23 cellular contexts compared by ENCODE assay signal in genomic region chr13:63367522-63368198, GRCh38.
"Had no signal": no experiment of that assay in that cellular context is flagged by ENCODE, and none has a peak within 500 bp of the region (broad histone marks: within the 10 kb centered on the region; RNA-seq: fewer than 3 reads in every experiment).

No MANE protein-coding gene starts in this region.

- DNase-seq: activated CD8-positive, alpha-beta memory T cell treated with anti-CD3 and anti-CD28 coated beads for 24 hours; activated CD8-positive, alpha-beta memory T cell treated with anti-CD3 and anti-CD28 coated beads, Interleukin-2, amount 50 U/mL, for 4 hours; activated naive CD4-positive, alpha-beta T cell; activated T-cell treated with anti-CD3 and anti-CD28 coated beads, Interleukin-2, amount 50 U/mL, for 24 hours; adrenal gland; brain microvascular endothelial cell; central memory CD4-positive, alpha-beta T cell; effector memory CD4-positive, alpha-beta T cell; kidney; lower lobe of right lung; naive B cell; small intestine; stimulated activated CD4-positive, alpha-beta T cell treated with anti-CD3 and anti-CD28 coated beads, Interleukin-2, amount 100 ng/mL, for 24 hours; stimulated activated naive B cell treated with anti-CD40 and anti-IgM and Interleukin-4, amounts not matched to agents 10 μg/mL and 1 μg/mL and 100 μg/mL, for 72 hours had no signal

- H3K4me3 Mint-ChIP-seq: activated naive CD8-positive, alpha-beta T cell; activated T-cell treated with anti-CD3 and anti-CD28 coated beads, Interleukin-2, amount 50 U/mL, for 24 hours; activated T-helper 17 cell treated with anti-CD3 and anti-CD28 coated beads, Interleukin-2, amount 50 U/mL, for 72 hours; naive B cell; stimulated activated naive B cell treated with anti-CD40 and anti-IgM and Interleukin-4, amounts not matched to agents 10 μg/mL and 1 μg/mL and 100 μg/mL, for 72 hours; type B pancreatic cell had no signal

- H3K27me3 ChIP-seq: adrenal gland, ascending aorta, brain microvascular endothelial cell, esophagus muscularis mucosa had no signal

- H3K9me3 Mint-ChIP-seq: type B pancreatic cell had no signal

- H3K27me3 Mint-ChIP-seq: activated naive CD8-positive, alpha-beta T cell; activated T-cell treated with anti-CD3 and anti-CD28 coated beads, Interleukin-2, amount 50 U/mL, for 24 hours; activated T-helper 17 cell treated with anti-CD3 and anti-CD28 coated beads, Interleukin-2, amount 50 U/mL, for 72 hours; naive B cell; stimulated activated naive B cell treated with anti-CD40 and anti-IgM and Interleukin-4, amounts not matched to agents 10 μg/mL and 1 μg/mL and 100 μg/mL, for 72 hours; type B pancreatic cell had no signal

- H3K4me1 Mint-ChIP-seq: activated T-helper 17 cell treated with anti-CD3 and anti-CD28 coated beads, Interleukin-2, amount 50 U/mL, for 72 hours; naive B cell; stimulated activated naive B cell treated with anti-CD40 and anti-IgM and Interleukin-4, amounts not matched to agents 10 μg/mL and 1 μg/mL and 100 μg/mL, for 72 hours had no signal

- H3K27ac Mint-ChIP-seq: activated naive CD8-positive, alpha-beta T cell; activated T-cell treated with anti-CD3 and anti-CD28 coated beads, Interleukin-2, amount 50 U/mL, for 24 hours; activated T-helper 17 cell treated with anti-CD3 and anti-CD28 coated beads, Interleukin-2, amount 50 U/mL, for 72 hours; naive B cell; stimulated activated naive B cell treated with anti-CD40 and anti-IgM and Interleukin-4, amounts not matched to agents 10 μg/mL and 1 μg/mL and 100 μg/mL, for 72 hours; type B pancreatic cell had no signal

- H3K4me3 ChIP-seq: adrenal gland, ascending aorta, esophagus muscularis mucosa, lower lobe of right lung, thoracic aorta had no signal

- H3K36me3 Mint-ChIP-seq: activated naive CD8-positive, alpha-beta T cell; naive B cell; stimulated activated naive B cell treated with anti-CD40 and anti-IgM and Interleukin-4, amounts not matched to agents 10 μg/mL and 1 μg/mL and 100 μg/mL, for 72 hours; type B pancreatic cell had no signal

- FAIRE-seq: kidney, small intestine, TTC549 had no signal

- ATAC-seq: activated T-helper 17 cell treated with anti-CD3 and anti-CD28 coated beads, Interleukin-2, amount 50 U/mL, for 72 hours; left lobe of liver; lower lobe of right lung; sciatic nerve; stimulated activated naive B cell treated with anti-CD40 and anti-IgM and Interleukin-4, amounts not matched to agents 10 μg/mL and 1 μg/mL and 100 μg/mL, for 72 hours had no signal

- H3K27ac ChIP-seq: adrenal gland, ascending aorta, brain microvascular endothelial cell, esophagus muscularis mucosa, lower lobe of right lung, thoracic aorta had no signal

- H3K4me1 ChIP-seq: adrenal gland, ascending aorta, esophagus muscularis mucosa, lower lobe of right lung had no signal

- H3K36me3 ChIP-seq: adrenal gland, ascending aorta, brain microvascular endothelial cell, esophagus muscularis mucosa, lower lobe of right lung, thoracic aorta had no signal

- H3K9me3 ChIP-seq: adrenal gland, ascending aorta, esophagus muscularis mucosa, lower lobe of right lung, thoracic aorta had no signal
